8 cellular contexts compared by ENCODE assay signal in genomic region chr5:160370713-160371034, GRCh38. TPM values are rescaled to one million over a fixed set of nuclear protein-coding genes. Genes with fewer than 3 reads are reported as not detected.
DNase-seq lines count a peak whose midpoint lies in the region; ATAC-seq, FAIRE-seq and TF ChIP-seq lines count a peak whose summit lies in the region.
"Had no signal": no experiment of that assay in that cellular context is flagged by ENCODE, and none has a peak within 500 bp of the region (broad histone marks: within the 10 kb centered on the region; RNA-seq: fewer than 3 reads in every experiment).

No MANE protein-coding gene starts in this region.

- no peak overlapping the region for H3K27ac ChIP-seq in HepG2 (ENCODE audit: extremely low read length, insufficient read depth, low read length)
- H3K27ac ChIP-seq: VCaP had no signal

- H4K20me1 ChIP-seq in HepG2 (ENCODE audit: insufficient read depth, low read length), result no peaks in the 10 kb centered on the region

- no peaks in the 10 kb centered on the region for H3K9me3 Mint-ChIP-seq in stimulated activated naive CD8-positive, alpha-beta T cell treated with anti-CD3 and anti-CD28 coated beads, Interleukin-15, amount 100 ng/mL, for 72 hours

- no peak for TF ChIP-seq EP300 in HepG2 (IDR thresholded peaks at IDR 0.05; ENCODE audit: low read depth in 2 of 2, low read length in 2 of 2)
- no peak for TF ChIP-seq EP300 in HepG2 (CRISPR knock-in tag; IDR thresholded peaks at IDR 0.05; ENCODE audit: borderline replicate concordance)

- H3K4me3 ChIP-seq in astrocyte of the cerebellum (ENCODE audit: low read depth, low read length) (peak overlapping the region; percentile 52), HepG2 (replicated peaks in 1 of 3; ENCODE audit: insufficient read depth in 1 of 3, low read depth in 2 of 3, low read length in 3 of 3) (peak overlapping the region in 1 of 3 experiments; percentile 48; a peak in 1 of 6 replicates)

- H3K36me3 ChIP-seq in HepG2 (replicated peaks in 1 of 2; ENCODE audit: control insufficient read depth in 1 of 2, insufficient read depth in 2 of 2, low read length in 2 of 2), result no peaks in the 10 kb centered on the region

- peak overlapping the region; percentile 5 to 35 for H3K4me3 Mint-ChIP-seq in stimulated activated naive CD8-positive, alpha-beta T cell treated with anti-CD3 and anti-CD28 coated beads, Interleukin-15, amount 100 ng/mL, for 72 hours

- BruUV-seq in HepG2 (replicated peaks; lab: Mats Ljungman, UMichigan), result no TSS peak

- in situ Hi-C loops in astrocyte of the cerebellum (cut with HindIII; ENCODE audit: low sequenced_read_pairs), result no loop called here
- in situ Hi-C loops in HepG2 (cut with HindIII; ENCODE audit: extremely low pct_ligation_motif_present, low pct_unique_long_range_greater_than_20kb), result no loop called here

- H3K4me1 Mint-ChIP-seq in stimulated activated naive CD8-positive, alpha-beta T cell treated with anti-CD3 and anti-CD28 coated beads, Interleukin-15, amount 100 ng/mL, for 72 hours, result peaks cover 7% of the 10 kb centered on the region

- no peaks in the 10 kb centered on the region for H3K4me1 ChIP-seq in HepG2 (ENCODE audit: insufficient read depth, low read length)

- H2AFZ ChIP-seq in HepG2 (ENCODE audit: low read length), result no peak overlapping the region

- H3K27ac Mint-ChIP-seq in stimulated activated naive CD8-positive, alpha-beta T cell treated with anti-CD3 and anti-CD28 coated beads, Interleukin-15, amount 100 ng/mL, for 72 hours, result no peak overlapping the region

- 55% methylated on average over 12 of the region's 12 CpGs for WGBS in HepG2 (ENCODE audit: low lambda C conversion rate)

- peak overlapping the region; percentile 43; the same call in 1 of the 2 replicates for H3K4me2 ChIP-seq in HepG2 (ENCODE audit: low read depth, low read length)

- no peak for TF ChIP-seq POLR2A in HepG2 (IDR thresholded peaks at IDR 0.05; ENCODE audit: insufficient read depth in 1 of 2, low read depth in 2 of 2, low read length in 2 of 2)

- TF ChIP-seq CTCF in astrocyte of the cerebellum (IDR thresholded peaks at IDR 0.05; ENCODE audit: low read depth, low read length, missing control alignments), result no peak
- TF ChIP-seq CTCF in HepG2 (CRISPR knock-in tag; IDR thresholded peaks at IDR 0.05), result no peak

- intact Hi-C loops in HepG2 (cut with micrococcal nuclease; ENCODE audit: unreplicated experiment), result no loop called here

- CTCF ChIA-PET in HepG2 (lab: Yijun Ruan, JAX; ENCODE audit: low intra/inter-chr PET ratio, low total read pairs), result no interaction called here

- H3K79me2 ChIP-seq in HepG2 (ENCODE audit: insufficient read depth, low read length), result no peaks in the 10 kb centered on the region

- no peak for ATAC-seq in HepG2
- ATAC-seq in stimulated activated naive CD8-positive, alpha-beta T cell treated with anti-CD3 and anti-CD28 coated beads, Interleukin-15, amount 100 ng/mL, for 72 hours, result no peak
- ATAC-seq in HG03460 (IDR thresholded peaks at IDR 0.05; ENCODE audit: unreplicated experiment), result no peak

- FAIRE-seq in HTR-8/SVneo (lab: Jason Lieb, UNC) (peak; percentile 77), HepG2 (lab: Jason Lieb, UNC) (no peak)

- peaks cover 7 to 32% of the 10 kb centered on the region in 2 experiments; a peak in 4 of 5 replicates for H3K27me3 ChIP-seq in HepG2 (ENCODE audit: control insufficient read depth in 1 of 2, insufficient read depth in 2 of 2, low read length in 2 of 2)

- no peak for TF ChIP-seq RAD21 in HepG2 (CRISPR knock-in tag; IDR thresholded peaks at IDR 0.05)

- POLR2A ChIA-PET in HepG2 (lab: Yijun Ruan, JAX), result no interaction called here

- no peak overlapping the region for H3K9ac ChIP-seq in HepG2 (ENCODE audit: insufficient read depth, low read depth, low read length)

- no peak for DNase-seq in HTR-8/SVneo (ENCODE audit: insufficient read length, low spot score)
- no peak for DNase-seq in astrocyte of the cerebellum (ENCODE audit: low read depth)
- DNase-seq in HepG2 (ENCODE audit: low spot score), result no peak
- no peak for DNase-seq in stimulated activated naive CD8-positive, alpha-beta T cell treated with anti-CD3 and anti-CD28 coated beads, Interleukin-15, amount 100 ng/mL, for 72 hours
- DNase-seq in RKO (ENCODE audit: low spot score), result no peak
- DNase-seq in DMS114 treated with DMSO at 0.1 percent for 48 hours (lab: John Stamatoyannopoulos, UW; ENCODE audit: unreplicated experiment), result no peak

- H3K9me3 ChIP-seq in HepG2 (ENCODE audit: low read length), result no peaks in the 10 kb centered on the region

- peaks cover 86% of the 10 kb centered on the region for H3K27me3 Mint-ChIP-seq in stimulated activated naive CD8-positive, alpha-beta T cell treated with anti-CD3 and anti-CD28 coated beads, Interleukin-15, amount 100 ng/mL, for 72 hours

RNA-seq across cellular contexts. Expression of gene C1QTNF2, which starts 0.2 kb away (rescaled TPM):
- total RNA-seq in HepG2 (2016; rRNA removed; fragmentation: Illumina TruSeq; extraction: Trizol), result not detected in 2 replicates
- not detected in 2 replicates for total RNA-seq in HepG2 (2016; cell fraction: cytosol; rRNA removed; fragmentation: Illumina TruSeq; extraction: Trizol; ENCODE audit: low read depth)
- total RNA-seq in HepG2 (2016; cell fraction: insoluble cytoplasmic fraction; rRNA removed; fragmentation: Illumina TruSeq; extraction: Trizol), result not detected in 2 replicates
- not detected in 2 replicates for total RNA-seq in HepG2 (2016; cell fraction: membrane; rRNA removed; fragmentation: Illumina TruSeq; extraction: Trizol)
- not detected in 2 replicates for total RNA-seq in HepG2 (2016; cell fraction: nucleus; rRNA removed; fragmentation: Illumina TruSeq; extraction: Trizol)
- polyA plus RNA-seq in HepG2 (2011; rRNA removed), result not detected in 2 replicates
- not detected in 2 replicates for polyA plus RNA-seq in HepG2 (2011; cell fraction: cytosol; rRNA removed)
- not detected in 2 replicates for polyA plus RNA-seq in HepG2 (2011; cell fraction: nucleus; rRNA removed)
- polyA plus RNA-seq in HepG2 (2012), result not detected in 2 replicates
- not detected in 2 replicates for polyA plus RNA-seq in HepG2 (2016; cell fraction: cytosol; fragmentation: Illumina TruSeq; extraction: Trizol; ENCODE audit: low read depth)
- not detected in 2 replicates for polyA plus RNA-seq in HepG2 (2016; cell fraction: insoluble cytoplasmic fraction; fragmentation: Illumina TruSeq; extraction: Trizol; ENCODE audit: low read depth)
- polyA plus RNA-seq in HepG2 (2016; cell fraction: membrane; fragmentation: Illumina TruSeq; extraction: Trizol; ENCODE audit: low read depth), result not detected in 2 replicates
- polyA plus RNA-seq in HepG2 (2016; cell fraction: nucleus; fragmentation: Illumina TruSeq; extraction: Trizol; ENCODE audit: insufficient read depth, low read depth), result not detected in 2 replicates
- polyA minus RNA-seq in HepG2 (2011; rRNA and poly(A)+ RNA removed; ENCODE audit: low replicate concordance), result not detected in 2 replicates
- polyA minus RNA-seq in HepG2 (2011; cell fraction: cytosol; rRNA and poly(A)+ RNA removed), result not detected in 2 replicates
- not detected in 2 replicates for polyA minus RNA-seq in HepG2 (2011; cell fraction: nucleus; rRNA and poly(A)+ RNA removed)

RNA-seq across cellular contexts. Expression of gene FAM200C, which starts 29.2 kb away (rescaled TPM):
- total RNA-seq in HepG2 (2016; rRNA removed; fragmentation: Illumina TruSeq; extraction: Trizol), result 4.7 and 6.4 TPM in 2 replicates
- 1.4 and 1.5 TPM in 2 replicates for total RNA-seq in HepG2 (2016; cell fraction: cytosol; rRNA removed; fragmentation: Illumina TruSeq; extraction: Trizol; ENCODE audit: low read depth)
- 4.8 and 6.4 TPM in 2 replicates for total RNA-seq in HepG2 (2016; cell fraction: insoluble cytoplasmic fraction; rRNA removed; fragmentation: Illumina TruSeq; extraction: Trizol)
- total RNA-seq in HepG2 (2016; cell fraction: membrane; rRNA removed; fragmentation: Illumina TruSeq; extraction: Trizol), result 2.7 and 2.8 TPM in 2 replicates
- 4.6 and 5.8 TPM in 2 replicates for total RNA-seq in HepG2 (2016; cell fraction: nucleus; rRNA removed; fragmentation: Illumina TruSeq; extraction: Trizol)
- polyA plus RNA-seq in HepG2 (2011; rRNA removed), result 2.7 and 3.2 TPM in 2 replicates
- 1.2 and 1.5 TPM in 2 replicates for polyA plus RNA-seq in HepG2 (2011; cell fraction: cytosol; rRNA removed)
- polyA plus RNA-seq in HepG2 (2011; cell fraction: nucleus; rRNA removed), result 2.3 and 3.1 TPM in 2 replicates
- 2.5 and 3.8 TPM in 2 replicates for polyA plus RNA-seq in HepG2 (2012)
- polyA plus RNA-seq in HepG2 (2016; cell fraction: cytosol; fragmentation: Illumina TruSeq; extraction: Trizol; ENCODE audit: low read depth), result 0.40 and 0.49 TPM in 2 replicates
- polyA plus RNA-seq in HepG2 (2016; cell fraction: insoluble cytoplasmic fraction; fragmentation: Illumina TruSeq; extraction: Trizol; ENCODE audit: low read depth), result 3.9 and 4.4 TPM in 2 replicates
- polyA plus RNA-seq in HepG2 (2016; cell fraction: membrane; fragmentation: Illumina TruSeq; extraction: Trizol; ENCODE audit: low read depth), result 0.83 and 1.1 TPM in 2 replicates
- polyA plus RNA-seq in HepG2 (2016; cell fraction: nucleus; fragmentation: Illumina TruSeq; extraction: Trizol; ENCODE audit: insufficient read depth, low read depth), result 6.4 and 6.6 TPM in 2 replicates
- 2.0 and 3.0 TPM in 2 replicates for polyA minus RNA-seq in HepG2 (2011; rRNA and poly(A)+ RNA removed; ENCODE audit: low replicate concordance)
- polyA minus RNA-seq in HepG2 (2011; cell fraction: cytosol; rRNA and poly(A)+ RNA removed), result 1.9 and 2.4 TPM in 2 replicates
- polyA minus RNA-seq in HepG2 (2011; cell fraction: nucleus; rRNA and poly(A)+ RNA removed), result 8.4 and 11.1 TPM in 2 replicates

RNA-seq across cellular contexts. Expression of gene SLU7, which starts 48.2 kb away (rescaled TPM):
- total RNA-seq in HepG2 (2016; rRNA removed; fragmentation: Illumina TruSeq; extraction: Trizol), result 39.2 and 52.6 TPM in 2 replicates
- 5.4 and 6.3 TPM in 2 replicates for total RNA-seq in HepG2 (2016; cell fraction: cytosol; rRNA removed; fragmentation: Illumina TruSeq; extraction: Trizol; ENCODE audit: low read depth)
- total RNA-seq in HepG2 (2016; cell fraction: insoluble cytoplasmic fraction; rRNA removed; fragmentation: Illumina TruSeq; extraction: Trizol), result 37.1 and 52.6 TPM in 2 replicates
- total RNA-seq in HepG2 (2016; cell fraction: membrane; rRNA removed; fragmentation: Illumina TruSeq; extraction: Trizol), result 12.2 and 13.1 TPM in 2 replicates
- 23.3 and 25.9 TPM in 2 replicates for total RNA-seq in HepG2 (2016; cell fraction: nucleus; rRNA removed; fragmentation: Illumina TruSeq; extraction: Trizol)
- polyA plus RNA-seq in HepG2 (2011; rRNA removed), result 13.6 and 24.0 TPM in 2 replicates
- 10.5 and 14.8 TPM in 2 replicates for polyA plus RNA-seq in HepG2 (2011; cell fraction: cytosol; rRNA removed)
- 8.8 and 11.4 TPM in 2 replicates for polyA plus RNA-seq in HepG2 (2011; cell fraction: nucleus; rRNA removed)
- 36.7 and 47.7 TPM in 2 replicates for polyA plus RNA-seq in HepG2 (2012)
- polyA plus RNA-seq in HepG2 (2016; cell fraction: cytosol; fragmentation: Illumina TruSeq; extraction: Trizol; ENCODE audit: low read depth), result 3.8 and 3.9 TPM in 2 replicates
- polyA plus RNA-seq in HepG2 (2016; cell fraction: insoluble cytoplasmic fraction; fragmentation: Illumina TruSeq; extraction: Trizol; ENCODE audit: low read depth), result 41.9 and 42.0 TPM in 2 replicates
- polyA plus RNA-seq in HepG2 (2016; cell fraction: membrane; fragmentation: Illumina TruSeq; extraction: Trizol; ENCODE audit: low read depth), result 4.5 and 5.5 TPM in 2 replicates
- polyA plus RNA-seq in HepG2 (2016; cell fraction: nucleus; fragmentation: Illumina TruSeq; extraction: Trizol; ENCODE audit: insufficient read depth, low read depth), result 29.1 and 31.2 TPM in 2 replicates
- 3.7 and 8.6 TPM in 2 replicates for polyA minus RNA-seq in HepG2 (2011; rRNA and poly(A)+ RNA removed; ENCODE audit: low replicate concordance)
- 7.6 and 13.9 TPM in 2 replicates for polyA minus RNA-seq in HepG2 (2011; cell fraction: cytosol; rRNA and poly(A)+ RNA removed)
- 25.4 and 32.6 TPM in 2 replicates for polyA minus RNA-seq in HepG2 (2011; cell fraction: nucleus; rRNA and poly(A)+ RNA removed)

RNA-seq across cellular contexts. Expression of gene PTTG1, which starts 51.0 kb away (rescaled TPM):
- total RNA-seq in HepG2 (2016; rRNA removed; fragmentation: Illumina TruSeq; extraction: Trizol), result 161 and 206 TPM in 2 replicates
- total RNA-seq in HepG2 (2016; cell fraction: cytosol; rRNA removed; fragmentation: Illumina TruSeq; extraction: Trizol; ENCODE audit: low read depth), result 61.6 and 66.4 TPM in 2 replicates
- total RNA-seq in HepG2 (2016; cell fraction: insoluble cytoplasmic fraction; rRNA removed; fragmentation: Illumina TruSeq; extraction: Trizol), result 157 and 223 TPM in 2 replicates
- 67.0 and 69.1 TPM in 2 replicates for total RNA-seq in HepG2 (2016; cell fraction: membrane; rRNA removed; fragmentation: Illumina TruSeq; extraction: Trizol)
- total RNA-seq in HepG2 (2016; cell fraction: nucleus; rRNA removed; fragmentation: Illumina TruSeq; extraction: Trizol), result 66.0 and 73.6 TPM in 2 replicates
- 53.0 and 102 TPM in 2 replicates for polyA plus RNA-seq in HepG2 (2011; rRNA removed)
- polyA plus RNA-seq in HepG2 (2011; cell fraction: cytosol; rRNA removed), result 166 and 211 TPM in 2 replicates
- polyA plus RNA-seq in HepG2 (2011; cell fraction: nucleus; rRNA removed), result 50.7 and 64.1 TPM in 2 replicates
- polyA plus RNA-seq in HepG2 (2012), result 42.2 and 101 TPM in 2 replicates
- 50.9 and 58.2 TPM in 2 replicates for polyA plus RNA-seq in HepG2 (2016; cell fraction: cytosol; fragmentation: Illumina TruSeq; extraction: Trizol; ENCODE audit: low read depth)
- polyA plus RNA-seq in HepG2 (2016; cell fraction: insoluble cytoplasmic fraction; fragmentation: Illumina TruSeq; extraction: Trizol; ENCODE audit: low read depth), result 204 and 208 TPM in 2 replicates
- polyA plus RNA-seq in HepG2 (2016; cell fraction: membrane; fragmentation: Illumina TruSeq; extraction: Trizol; ENCODE audit: low read depth), result 60.1 and 60.7 TPM in 2 replicates
- 84.3 and 91.2 TPM in 2 replicates for polyA plus RNA-seq in HepG2 (2016; cell fraction: nucleus; fragmentation: Illumina TruSeq; extraction: Trizol; ENCODE audit: insufficient read depth, low read depth)
- polyA minus RNA-seq in HepG2 (2011; rRNA and poly(A)+ RNA removed; ENCODE audit: low replicate concordance), result 40.6 and 146 TPM in 2 replicates
- 17.1 and 33.2 TPM in 2 replicates for polyA minus RNA-seq in HepG2 (2011; cell fraction: cytosol; rRNA and poly(A)+ RNA removed)
- 21.5 and 33.3 TPM in 2 replicates for polyA minus RNA-seq in HepG2 (2011; cell fraction: nucleus; rRNA and poly(A)+ RNA removed)

RNA-seq across cellular contexts. Expression of gene CCNJL, which starts 58.3 kb away (rescaled TPM):
- 1.1 and 1.6 TPM in 2 replicates for total RNA-seq in HepG2 (2016; rRNA removed; fragmentation: Illumina TruSeq; extraction: Trizol)
- 0.44 and 0.51 TPM in 2 replicates for total RNA-seq in HepG2 (2016; cell fraction: cytosol; rRNA removed; fragmentation: Illumina TruSeq; extraction: Trizol; ENCODE audit: low read depth)
- total RNA-seq in HepG2 (2016; cell fraction: insoluble cytoplasmic fraction; rRNA removed; fragmentation: Illumina TruSeq; extraction: Trizol), result 1.0 and 1.5 TPM in 2 replicates
- 1.6 and 1.8 TPM in 2 replicates for total RNA-seq in HepG2 (2016; cell fraction: membrane; rRNA removed; fragmentation: Illumina TruSeq; extraction: Trizol)
- 1.2 and 1.3 TPM in 2 replicates for total RNA-seq in HepG2 (2016; cell fraction: nucleus; rRNA removed; fragmentation: Illumina TruSeq; extraction: Trizol)
- polyA plus RNA-seq in HepG2 (2011; rRNA removed), result 4.2 and 4.4 TPM in 2 replicates
- 1.7 and 2.8 TPM in 2 replicates for polyA plus RNA-seq in HepG2 (2011; cell fraction: cytosol; rRNA removed)
- polyA plus RNA-seq in HepG2 (2011; cell fraction: nucleus; rRNA removed), result 3.2 and 3.9 TPM in 2 replicates
- polyA plus RNA-seq in HepG2 (2012), result 2.1 and 3.0 TPM in 2 replicates
- 0.73 and 1.4 TPM in 2 replicates for polyA plus RNA-seq in HepG2 (2016; cell fraction: cytosol; fragmentation: Illumina TruSeq; extraction: Trizol; ENCODE audit: low read depth)
- polyA plus RNA-seq in HepG2 (2016; cell fraction: insoluble cytoplasmic fraction; fragmentation: Illumina TruSeq; extraction: Trizol; ENCODE audit: low read depth), result 2.2 and 2.7 TPM in 2 replicates
- polyA plus RNA-seq in HepG2 (2016; cell fraction: membrane; fragmentation: Illumina TruSeq; extraction: Trizol; ENCODE audit: low read depth), result 1.9 and 2.3 TPM in 2 replicates
- polyA plus RNA-seq in HepG2 (2016; cell fraction: nucleus; fragmentation: Illumina TruSeq; extraction: Trizol; ENCODE audit: insufficient read depth, low read depth), result 2.6 and 2.7 TPM in 2 replicates
- polyA minus RNA-seq in HepG2 (2011; rRNA and poly(A)+ RNA removed; ENCODE audit: low replicate concordance), result 2.0 and 10.0 TPM in 2 replicates
- 1.9 and 2.3 TPM in 2 replicates for polyA minus RNA-seq in HepG2 (2011; cell fraction: cytosol; rRNA and poly(A)+ RNA removed)
- polyA minus RNA-seq in HepG2 (2011; cell fraction: nucleus; rRNA and poly(A)+ RNA removed), result 4.7 and 5.5 TPM in 2 replicates
